9 cellular contexts compared by ENCODE assay signal in the genomic region with DNA sequence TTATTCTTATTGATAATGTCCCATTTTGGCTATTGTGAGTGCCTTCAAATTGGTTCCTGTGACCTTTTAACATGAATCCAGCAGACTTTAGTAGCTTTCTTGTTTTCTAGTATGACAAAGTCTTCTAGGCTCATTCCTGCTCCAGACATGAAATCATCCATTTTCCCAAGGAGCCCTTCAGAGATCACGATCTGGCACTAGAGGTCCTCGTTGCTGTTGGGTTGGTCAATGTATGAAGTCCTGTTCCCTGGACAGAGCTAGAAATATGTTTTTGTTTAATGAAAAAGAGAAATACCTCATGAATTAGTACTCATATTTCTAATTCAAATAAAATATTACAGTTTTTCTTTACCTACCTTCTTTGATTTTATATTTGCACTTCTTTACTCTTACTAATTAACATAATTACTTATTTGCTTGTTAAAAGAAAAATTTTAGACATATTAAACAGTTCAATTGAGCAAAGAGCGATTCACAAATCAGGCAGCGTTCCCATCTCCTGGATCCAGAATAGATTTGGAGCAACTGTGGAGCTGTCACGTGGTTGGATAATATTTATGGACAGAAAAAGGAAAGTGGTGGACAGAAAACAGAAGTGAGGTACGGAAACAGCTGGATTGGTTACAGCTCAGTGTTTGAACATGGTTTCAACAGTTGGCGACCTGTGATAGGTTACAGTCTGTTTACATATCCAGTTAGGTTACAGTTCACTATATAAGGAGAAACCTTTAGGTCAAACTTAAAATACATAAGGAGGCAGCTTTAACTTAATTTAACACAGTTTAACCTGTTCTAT. TPM values are rescaled to one million over a fixed set of nuclear protein-coding genes. Genes with fewer than 3 reads are reported as not detected.
A peak's percentile ranks its signal among the peaks of the same experiment; 100 is the strongest.
DNase-seq lines count a peak whose midpoint lies in the region; ATAC-seq and TF ChIP-seq lines count a peak whose summit lies in the region.
"Had no signal": no experiment of that assay in that cellular context is flagged by ENCODE, and none has a peak within 500 bp of the region (broad histone marks: within the 10 kb centered on the region; RNA-seq: fewer than 3 reads in every experiment).

No MANE protein-coding gene starts in this region.

- no peak for TF ChIP-seq POLR2A in testis (IDR thresholded peaks at IDR 0.05)

- no peaks in the 10 kb centered on the region for H3K4me1 Mint-ChIP-seq in CD4-positive, alpha-beta T cell (ENCODE audit: low read depth)

- H3K27me3 ChIP-seq in NT2/D1 (ENCODE audit: insufficient read depth, insufficient read length): no peaks in the 10 kb centered on the region
- no peaks in the 10 kb centered on the region for H3K27me3 ChIP-seq in testis
- H3K27me3 ChIP-seq in CD4-positive, alpha-beta T cell (ENCODE audit: control insufficient read depth, insufficient read depth, low read length): peaks cover 9% of the 10 kb centered on the region
- H3K27me3 ChIP-seq in effector memory CD4-positive, alpha-beta T cell (replicated peaks; ENCODE audit: control insufficient read depth, insufficient read depth, low read length, poor library complexity, severe bottlenecking): no peaks in the 10 kb centered on the region

- WGBS in testis, 2 donors: 56 to 78% methylated on average over 7 of the region's 7 CpGs

- H3K9me3 Mint-ChIP-seq in CD4-positive, alpha-beta T cell: no peaks in the 10 kb centered on the region

- no peaks in the 10 kb centered on the region for H3K36me3 ChIP-seq in NT2/D1 (ENCODE audit: insufficient read depth, insufficient read length, low read length)
- no peaks in the 10 kb centered on the region for H3K36me3 ChIP-seq in testis (ENCODE audit: low read depth, missing control alignments)
- no peaks in the 10 kb centered on the region for H3K36me3 ChIP-seq in effector memory CD4-positive, alpha-beta T cell (ENCODE audit: control insufficient read depth, insufficient read depth, low read length)

- DNase-seq in NCI-H1092 treated with DMSO at 0.1 percent for 48 hours (lab: John Stamatoyannopoulos, UW) (peak; percentile 5), NCI-H1092 (lab: John Stamatoyannopoulos, UW) (no peak), NT2/D1 (ENCODE audit: low read depth, low spot score) (peak; percentile 82), fibroblast of pulmonary artery (ENCODE audit: low read depth) (peak; percentile 86), testis (peak; percentile 50), NCI-H128 (lab: John Stamatoyannopoulos, UW; ENCODE audit: unreplicated experiment) (no peak)
- DNase-seq in CD4-positive, alpha-beta T cell: no peak
- no peak for DNase-seq in effector memory CD4-positive, alpha-beta T cell

- H3K27me3 Mint-ChIP-seq in CD4-positive, alpha-beta T cell: peaks cover 25% of the 10 kb centered on the region

- H3K9ac ChIP-seq in NT2/D1 (ENCODE audit: insufficient read length, low read depth): no peak overlapping the region

- intact Hi-C loops in testis (cut with DNase I; ENCODE audit: low total_unique reads): no loop called here
- intact Hi-C loops in CD4-positive, alpha-beta T cell (cut with DNase I, micrococcal nuclease): no loop called here

- POLR2A ChIA-PET in CD4-positive, alpha-beta T cell (lab: Charles Lee): interaction anchor here (0.6 kb wide), 1 partner anchor 12 kb away, joined by 3 read pairs; no protein-coding TSS in a partner anchor

- no peak for ATAC-seq in CD4-positive, alpha-beta T cell (ENCODE audit: poor library complexity)

- H3K4me3 ChIP-seq in NT2/D1 (ENCODE audit: insufficient read length, low read depth): no peak overlapping the region
- no peak overlapping the region for H3K4me3 ChIP-seq in fibroblast of pulmonary artery (replicated peaks; ENCODE audit: low read depth, low read length)
- no peak overlapping the region for H3K4me3 ChIP-seq in testis
- no peak overlapping the region for H3K4me3 ChIP-seq in effector memory CD4-positive, alpha-beta T cell (ENCODE audit: insufficient read depth, low read depth, low read length, poor library complexity, severe bottlenecking)

- TF ChIP-seq CTCF in fibroblast of pulmonary artery (IDR thresholded peaks at IDR 0.05; ENCODE audit: low read length, missing control alignments): peak; percentile 78
- TF ChIP-seq CTCF in testis (IDR thresholded peaks at IDR 0.05): peak in 2 of 3 experiments; percentile 7 to 24
- TF ChIP-seq CTCF in CD4-positive, alpha-beta T cell (IDR thresholded peaks at IDR 0.05): no peak

- no peak overlapping the region for H3K27ac Mint-ChIP-seq in CD4-positive, alpha-beta T cell
- H3K27ac Mint-ChIP-seq: B cell had no signal

- H3K27ac ChIP-seq in testis: no peak overlapping the region
- no peak overlapping the region for H3K27ac ChIP-seq in CD4-positive, alpha-beta T cell (ENCODE audit: low read depth, low read length)
- no peak overlapping the region for H3K27ac ChIP-seq in effector memory CD4-positive, alpha-beta T cell (ENCODE audit: insufficient read depth, low read length, poor library complexity, severe bottlenecking)

- no peak overlapping the region for H3K4me3 Mint-ChIP-seq in CD4-positive, alpha-beta T cell
- H3K4me3 Mint-ChIP-seq: B cell had no signal

- H3K9me3 ChIP-seq in NT2/D1 (ENCODE audit: insufficient read depth, low read length) (no peaks in the 10 kb centered on the region), testis (no peaks in the 10 kb centered on the region)
- H3K9me3 ChIP-seq in CD4-positive, alpha-beta T cell (ENCODE audit: control insufficient read depth, low read length): no peaks in the 10 kb centered on the region
- H3K9me3 ChIP-seq in effector memory CD4-positive, alpha-beta T cell (ENCODE audit: control insufficient read depth, low read length): no peaks in the 10 kb centered on the region

- H3K4me1 ChIP-seq in NT2/D1 (ENCODE audit: insufficient read depth, insufficient read length) (no peaks in the 10 kb centered on the region), testis (peaks cover 5% of the 10 kb centered on the region)
- no peaks in the 10 kb centered on the region for H3K4me1 ChIP-seq in effector memory CD4-positive, alpha-beta T cell (ENCODE audit: control insufficient read depth, insufficient read depth, low read length, poor library complexity, severe bottlenecking)

- CTCF ChIA-PET in CD4-positive, alpha-beta T cell (lab: Charles Lee): no interaction called here

- no peaks in the 10 kb centered on the region for H3K36me3 Mint-ChIP-seq in CD4-positive, alpha-beta T cell (ENCODE audit: low read depth)

RNA-seq across cellular contexts. Expression of gene FAM234B, which starts 19.8 kb away (rescaled TPM):
- 10 to 100 TPM; 11.0 to 13.2 TPM for total RNA-seq in testis
- 13.0 TPM for polyA plus RNA-seq in testis (ENCODE audit: insufficient read depth, low read depth, low replicate concordance)
- 1 to 10 TPM; 3.0 to 3.2 TPM for total RNA-seq in CD4-positive, alpha-beta T cell

RNA-seq across cellular contexts. Expression of gene HEBP1, which starts 24.3 kb away (rescaled TPM):
- total RNA-seq in testis: 10 to 100 TPM; 48.7 to 55.6 TPM
- 57.3 TPM for polyA plus RNA-seq in testis (ENCODE audit: insufficient read depth, low read depth, low replicate concordance)
- total RNA-seq in CD4-positive, alpha-beta T cell: 10 to 100 TPM; 11.9 to 12.5 TPM

Comparison
In these comparisons a context has a peak if more than half of its experiments do, and no peak if none do; other contexts are left out.
1. DNase-seq: peak in NCI-H1092 treated with DMSO at 0.1 percent for 48 hours (single experiment), NT2/D1 (single experiment), fibroblast of pulmonary artery (single experiment) and testis (single experiment); none in NCI-H1092 (single experiment), CD4-positive, alpha-beta T cell (0 of 10), NCI-H128 (single experiment) and effector memory CD4-positive, alpha-beta T cell (0 of 3).